Comparison of ENCODE assay signal across 21 cellular contexts in the genomic region with DNA sequence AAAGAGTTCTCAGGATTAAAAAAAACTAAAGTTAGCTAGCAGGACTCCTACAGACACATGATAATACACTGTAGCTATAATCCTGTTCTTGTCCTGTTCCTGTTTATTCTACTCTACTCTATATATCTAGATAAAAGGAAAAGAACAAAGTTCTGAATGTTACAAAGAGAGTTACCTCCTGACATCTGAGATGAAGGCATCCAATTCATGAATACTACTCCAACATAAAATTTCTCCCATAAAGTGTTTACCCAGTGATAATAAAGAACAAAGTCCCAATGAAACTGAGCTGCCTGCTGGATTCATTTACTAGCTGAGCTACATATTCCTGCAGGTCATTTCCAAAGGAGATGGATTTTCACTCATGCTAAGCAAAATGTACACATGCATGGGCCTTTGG.
"Had no signal": no experiment of that assay in that cellular context is flagged by ENCODE, and none has a peak within 500 bp of the region (broad histone marks: within the 10 kb centered on the region; RNA-seq: fewer than 3 reads in every experiment).

No MANE protein-coding gene starts in this region.

- H3K27ac ChIP-seq: esophagus squamous epithelium, left lung, pancreas, stomach, thyroid gland, vagina had no signal

- DNase-seq: cerebellar nuclear complex; cortex of kidney; effector memory CD8-positive, alpha-beta T cell; erythroblast; esophagus squamous epithelium; foreskin melanocyte; kidney; left lung; mesenchymal stem cell; naive B cell; occipital lobe; pancreas; stimulated activated CD4-positive, alpha-beta T cell treated with anti-CD3 and anti-CD28 coated beads, Interleukin-2, amount 100 ng/mL, for 24 hours; stimulated activated CD4-positive, alpha-beta T cell treated with anti-CD3 and anti-CD28 coated beads, Interleukin-4, amount 100 ng/mL, for 24 hours; stimulated activated naive CD4-positive, alpha-beta T cell treated with Interleukin-2 at 50 U/mL for 16 hours; stomach; thyroid gland; trophoblast cell had no signal

- H3K27me3 ChIP-seq: esophagus squamous epithelium, left lung, pancreas, stomach, thyroid gland, vagina had no signal

- H3K4me1 ChIP-seq: esophagus squamous epithelium, left lung, pancreas, thyroid gland, vagina had no signal

- H3K36me3 ChIP-seq: pancreas, thyroid gland had no signal

- H3K4me3 ChIP-seq: esophagus squamous epithelium, left lung, pancreas, stomach, thyroid gland, vagina had no signal

- H3K27me3 Mint-ChIP-seq: effector memory CD8-positive, alpha-beta T cell; naive B cell; natural killer cell treated with Interleukin-12 subunit alpha and Interleukin-12 subunit beta and Interleukin-15 and Interleukin-18, amount 100 ng/mL, for 72 hours had no signal

- H3K9me3 ChIP-seq: pancreas, stomach, thyroid gland, vagina had no signal

- H3K9me3 Mint-ChIP-seq: effector memory CD8-positive, alpha-beta T cell had no signal

- H3K4me3 Mint-ChIP-seq: effector memory CD8-positive, alpha-beta T cell; naive B cell; natural killer cell treated with Interleukin-12 subunit alpha and Interleukin-12 subunit beta and Interleukin-15 and Interleukin-18, amount 100 ng/mL, for 72 hours; stimulated activated effector memory CD8-positive, alpha-beta T cell treated with anti-CD3 and anti-CD28 coated beads, Interleukin-12 subunit alpha, Interleukin-12 subunit beta, amount 100 ng/mL, for 72 hours had no signal

- H3K27ac Mint-ChIP-seq: natural killer cell treated with Interleukin-12 subunit alpha and Interleukin-12 subunit beta and Interleukin-15 and Interleukin-18, amount 100 ng/mL, for 72 hours; stimulated activated effector memory CD8-positive, alpha-beta T cell treated with anti-CD3 and anti-CD28 coated beads, Interleukin-12 subunit alpha, Interleukin-12 subunit beta, amount 100 ng/mL, for 72 hours had no signal
